8 cellular contexts compared by ENCODE assay signal in genomic region chr19:21483589-21484170, GRCh38. TPM values are rescaled to one million over a fixed set of nuclear protein-coding genes. Genes with fewer than 3 reads are reported as not detected.
DNase-seq lines count a peak whose midpoint lies in the region; ATAC-seq and TF ChIP-seq lines count a peak whose summit lies in the region.

No MANE protein-coding gene starts in this region.

- H3K27me3 ChIP-seq in MG63: no peaks in the 10 kb centered on the region

- TF ChIP-seq CTCF in AG10803 (conservative IDR thresholded peaks at IDR 0.05; ENCODE audit: low read length): peak; percentile 33; the same call in 1 of the 2 replicates

- intact Hi-C loops in posterior vena cava (cut with DNase I): no loop called here

- H3K9me3 ChIP-seq in MG63: no peaks in the 10 kb centered on the region

- DNase-seq in AG10803 (ENCODE audit: low read depth) (peak; percentile 10), KBM-7 (peak; percentile 18), activated T-cell treated with anti-CD3 and anti-CD28 coated beads for 4 hours (peak; percentile 57), germinal center (ENCODE audit: low spot score) (peak; percentile 37), MG63 (no peak), posterior vena cava (ENCODE audit: low spot score) (no peak)
- peak; percentile 71 for DNase-seq in stimulated activated CD4-positive, alpha-beta T cell treated with anti-CD3 and anti-CD28 coated beads, Interleukin-12 subunit alpha, Interleukin-12 subunit beta, amount 100 ng/mL, for 4 hours

- no peaks in the 10 kb centered on the region for H3K36me3 ChIP-seq in MG63

- ATAC-seq in GM18907 (IDR thresholded peaks at IDR 0.05; ENCODE audit: unreplicated experiment): no peak

- H3K4me3 ChIP-seq in AG10803 (ENCODE audit: low read length) (peak overlapping the region; percentile 42), MG63 (no peak overlapping the region)

- in situ Hi-C loops in KBM-7 (cut with MboI; ENCODE audit: low pct_unique_long_range_greater_than_20kb, low sequenced_read_pairs): no loop called here

RNA-seq across cellular contexts. Expression of gene ZNF429, which starts 21.7 kb away (rescaled TPM):
- total RNA-seq in MG63 (2014; rRNA removed; shearing (Covaris generic); ENCODE audit: low replicate concordance): 1.1 TPM in 2 replicates
- total RNA-seq in posterior vena cava: 1 to 10 TPM; 8.4 to 9.9 TPM

Comparison
In these comparisons a context has a peak if more than half of its experiments do, and no peak if none do; other contexts are left out.
1. DNase-seq: peak in AG10803 (single experiment), KBM-7 (single experiment), activated T-cell treated with anti-CD3 and anti-CD28 coated beads for 4 hours (single experiment), germinal center (single experiment) and stimulated activated CD4-positive, alpha-beta T cell treated with anti-CD3 and anti-CD28 coated beads, Interleukin-12 subunit alpha, Interleukin-12 subunit beta, amount 100 ng/mL, for 4 hours (single experiment); none in MG63 (single experiment) and posterior vena cava (single experiment).